Comparison of ENCODE assay signal across 30 cellular contexts in genomic region chr9:76086521-76086920, GRCh38.
DNase-seq lines count a peak whose midpoint lies in the region; ATAC-seq, FAIRE-seq and TF ChIP-seq lines count a peak whose summit lies in the region.
"Had no signal": no experiment of that assay in that cellular context is flagged by ENCODE, and none has a peak within 500 bp of the region (broad histone marks: within the 10 kb centered on the region; RNA-seq: fewer than 3 reads in every experiment).

No MANE protein-coding gene starts in this region.

- TF ChIP-seq RAD21 in liver (IDR thresholded peaks at IDR 0.05) (peak; percentile 31 to 61), HepG2 (CRISPR knock-in tag; IDR thresholded peaks at IDR 0.05) (no peak)

- TF ChIP-seq CTCF in liver (IDR thresholded peaks at IDR 0.05; ENCODE audit: low read depth, low read length, missing input control) (peak; percentile 6), HepG2 (CRISPR knock-in tag; IDR thresholded peaks at IDR 0.05) (no peak), bronchial epithelial cell (IDR thresholded peaks at IDR 0.05; ENCODE audit: insufficient read depth, low read length, severe bottlenecking) (no peak), fibroblast of villous mesenchyme (IDR thresholded peaks at IDR 0.05; ENCODE audit: insufficient read depth, low read depth, low read length) (no peak)

- H3K27me3 ChIP-seq in liver (ENCODE audit: control insufficient read depth in 4 of 4, insufficient read depth in 4 of 4, low read length in 3 of 4), result no peaks in the 10 kb centered on the region
- no peaks in the 10 kb centered on the region for H3K27me3 ChIP-seq in HepG2 (ENCODE audit: control insufficient read depth in 1 of 2, insufficient read depth in 2 of 2, low read length in 2 of 2)
- H3K27me3 ChIP-seq in bronchial epithelial cell (ENCODE audit: control insufficient read depth, insufficient read depth, low read length), result no peaks in the 10 kb centered on the region
- H3K27me3 ChIP-seq: cardiac muscle cell, ovary had no signal

- FAIRE-seq in HepG2 (lab: Jason Lieb, UNC), result no peak
- FAIRE-seq in bronchial epithelial cell (lab: Jason Lieb, UNC), result no peak
- FAIRE-seq: GM12891 had no signal

- 72% methylated on average over 2 of the region's 2 CpGs for WGBS in liver
- 0% methylated on average over 2 of the region's 2 CpGs for WGBS in HepG2 (ENCODE audit: low lambda C conversion rate)

- no peak for TF ChIP-seq POLR2A in HepG2 (IDR thresholded peaks at IDR 0.05; ENCODE audit: insufficient read depth in 1 of 2, low read depth in 2 of 2, low read length in 2 of 2)

- in situ Hi-C loops in HepG2 (cut with HindIII; ENCODE audit: extremely low pct_ligation_motif_present, low pct_unique_long_range_greater_than_20kb) (no loop called here), ACHN (cut with HindIII; ENCODE audit: low pct_ligation_motif_present, low pct_unique_long_range_greater_than_20kb, low sequenced_read_pairs) (no loop called here)

- DNase-seq in HepG2 (ENCODE audit: low spot score) (no peak), bronchial epithelial cell (ENCODE audit: low read depth) (peak; percentile 12), fibroblast of villous mesenchyme (ENCODE audit: low read depth) (peak; percentile 12), C1 segment of cervical spinal cord (lab: John Stamatoyannopoulos, UW) (no peak), ACHN (no peak)
- DNase-seq: 8988T; activated CD4-positive, alpha-beta T cell treated with anti-CD3 and anti-CD28 coated beads for 4 hours; activated CD8-positive, alpha-beta T cell treated with anti-CD3 and anti-CD28 coated beads, Interleukin-2, amount 10 ng/mL, durations not matched to agents 7 days and 5 days; anterior cingulate cortex; cortex of kidney; DMS153; effector memory CD4-positive, alpha-beta T cell; H7; hippocampal formation; left cardiac atrium; NCI-H1092 treated with DMSO at 0.1 percent for 48 hours; NCI-H1694 treated with DMSO at 0.1 percent for 48 hours; NCI-H2171; nephron progenitor cell; ovary; retina; stimulated activated naive B cell treated with anti-CD40 and anti-IgM and Interleukin-4, amounts not matched to agents 10 μg/mL and 1 μg/mL and 100 μg/mL, for 72 hours; SW 1271 had no signal

- H2AFZ ChIP-seq in HepG2 (ENCODE audit: low read length), result no peak overlapping the region

- no peaks in the 10 kb centered on the region for H4K20me1 ChIP-seq in HepG2 (ENCODE audit: insufficient read depth, low read length)

- intact Hi-C loops in HepG2 (cut with micrococcal nuclease; ENCODE audit: unreplicated experiment), result no loop called here

- CTCF ChIA-PET in HepG2 (lab: Yijun Ruan, JAX; ENCODE audit: low intra/inter-chr PET ratio, low total read pairs), result no interaction called here

- H3K79me2 ChIP-seq in HepG2 (ENCODE audit: insufficient read depth, low read length), result no peaks in the 10 kb centered on the region

- BruUV-seq in HepG2 (replicated peaks; lab: Mats Ljungman, UMichigan), result no TSS peak

- no peak overlapping the region for H3K4me2 ChIP-seq in HepG2 (ENCODE audit: low read depth, low read length)

- no peaks in the 10 kb centered on the region for H3K9me3 ChIP-seq in liver (ENCODE audit: control insufficient read depth in 4 of 4, low read length in 3 of 4)
- H3K9me3 ChIP-seq in HepG2 (ENCODE audit: low read length), result no peaks in the 10 kb centered on the region
- H3K9me3 ChIP-seq: ovary had no signal

- H3K4me1 ChIP-seq in liver (ENCODE audit: control insufficient read depth in 4 of 4, insufficient read depth in 4 of 4, low read length in 3 of 4) (no peaks in the 10 kb centered on the region), HepG2 (ENCODE audit: insufficient read depth, low read length) (no peaks in the 10 kb centered on the region)

- H3K36me3 ChIP-seq in liver (ENCODE audit: control insufficient read depth in 4 of 4, insufficient read depth in 3 of 4, low read depth in 1 of 4, low read length in 3 of 4), result no peaks in the 10 kb centered on the region
- no peaks in the 10 kb centered on the region for H3K36me3 ChIP-seq in HepG2 (replicated peaks in 1 of 2; ENCODE audit: control insufficient read depth in 1 of 2, insufficient read depth in 2 of 2, low read length in 2 of 2)
- H3K36me3 ChIP-seq in bronchial epithelial cell (ENCODE audit: control insufficient read depth, insufficient read depth, low read length), result no peaks in the 10 kb centered on the region
- H3K36me3 ChIP-seq: cardiac muscle cell, ovary had no signal

- no peak for TF ChIP-seq EP300 in HepG2 (IDR thresholded peaks at IDR 0.05; ENCODE audit: low read depth in 2 of 2, low read length in 2 of 2)
- TF ChIP-seq EP300 in HepG2 (CRISPR knock-in tag; IDR thresholded peaks at IDR 0.05; ENCODE audit: borderline replicate concordance), result no peak

- H3K9ac ChIP-seq in liver (ENCODE audit: low read depth in 1 of 2, low read length in 2 of 2), result no peak overlapping the region
- no peak overlapping the region for H3K9ac ChIP-seq in HepG2 (ENCODE audit: insufficient read depth, low read depth, low read length)

- POLR2A ChIA-PET in HepG2 (lab: Yijun Ruan, JAX), result no interaction called here

- H3K27ac ChIP-seq in liver (ENCODE audit: low read depth in 1 of 2, low read length in 2 of 2) (no peak overlapping the region), HepG2 (ENCODE audit: extremely low read length, insufficient read depth, low read length) (no peak overlapping the region)
- H3K27ac ChIP-seq: cardiac muscle cell, ovary, skin epidermis, VCaP had no signal

- H3K4me3 ChIP-seq in liver (ENCODE audit: low read depth in 1 of 3, low read length in 3 of 3) (no peak overlapping the region), HepG2 (replicated peaks in 1 of 3; ENCODE audit: insufficient read depth in 1 of 3, low read depth in 2 of 3, low read length in 3 of 3) (no peak overlapping the region), bronchial epithelial cell (ENCODE audit: low read depth, low read length) (no peak overlapping the region), fibroblast of villous mesenchyme (ENCODE audit: low read depth, low read length) (no peak overlapping the region)
- H3K4me3 ChIP-seq: cardiac muscle cell, ovary, skin epidermis had no signal

- ATAC-seq in HepG2 (no peak), GM18517 (IDR thresholded peaks at IDR 0.05; ENCODE audit: unreplicated experiment) (no peak), HG03139 (IDR thresholded peaks at IDR 0.05; ENCODE audit: unreplicated experiment) (no peak)
- ATAC-seq: activated CD8-positive, alpha-beta T cell treated with anti-CD3 and anti-CD28 coated beads, Interleukin-2, amount 10 ng/mL, durations not matched to agents 7 days and 5 days; left cardiac atrium; stimulated activated naive B cell treated with anti-CD40 and anti-IgM and Interleukin-4, amounts not matched to agents 10 μg/mL and 1 μg/mL and 100 μg/mL, for 72 hours had no signal

TF ChIP-seq in liver, 16 proteins besides CTCF, POLR2A, EP300 and RAD21:
- no peak for TF ChIP-seq TAF1 (conservative IDR thresholded peaks at IDR 0.05)

TF ChIP-seq in HepG2, 621 proteins besides CTCF, POLR2A, EP300 and RAD21 (continues in another document):
- TF ChIP-seq CERS6 (CRISPR knock-in tag; IDR thresholded peaks at IDR 0.05) (no peak), ERF (CRISPR knock-in tag; IDR thresholded peaks at IDR 0.05) (no peak), FOXM1 (CRISPR knock-in tag; IDR thresholded peaks at IDR 0.05) (no peak)
- TF ChIP-seq, protein P1, sequence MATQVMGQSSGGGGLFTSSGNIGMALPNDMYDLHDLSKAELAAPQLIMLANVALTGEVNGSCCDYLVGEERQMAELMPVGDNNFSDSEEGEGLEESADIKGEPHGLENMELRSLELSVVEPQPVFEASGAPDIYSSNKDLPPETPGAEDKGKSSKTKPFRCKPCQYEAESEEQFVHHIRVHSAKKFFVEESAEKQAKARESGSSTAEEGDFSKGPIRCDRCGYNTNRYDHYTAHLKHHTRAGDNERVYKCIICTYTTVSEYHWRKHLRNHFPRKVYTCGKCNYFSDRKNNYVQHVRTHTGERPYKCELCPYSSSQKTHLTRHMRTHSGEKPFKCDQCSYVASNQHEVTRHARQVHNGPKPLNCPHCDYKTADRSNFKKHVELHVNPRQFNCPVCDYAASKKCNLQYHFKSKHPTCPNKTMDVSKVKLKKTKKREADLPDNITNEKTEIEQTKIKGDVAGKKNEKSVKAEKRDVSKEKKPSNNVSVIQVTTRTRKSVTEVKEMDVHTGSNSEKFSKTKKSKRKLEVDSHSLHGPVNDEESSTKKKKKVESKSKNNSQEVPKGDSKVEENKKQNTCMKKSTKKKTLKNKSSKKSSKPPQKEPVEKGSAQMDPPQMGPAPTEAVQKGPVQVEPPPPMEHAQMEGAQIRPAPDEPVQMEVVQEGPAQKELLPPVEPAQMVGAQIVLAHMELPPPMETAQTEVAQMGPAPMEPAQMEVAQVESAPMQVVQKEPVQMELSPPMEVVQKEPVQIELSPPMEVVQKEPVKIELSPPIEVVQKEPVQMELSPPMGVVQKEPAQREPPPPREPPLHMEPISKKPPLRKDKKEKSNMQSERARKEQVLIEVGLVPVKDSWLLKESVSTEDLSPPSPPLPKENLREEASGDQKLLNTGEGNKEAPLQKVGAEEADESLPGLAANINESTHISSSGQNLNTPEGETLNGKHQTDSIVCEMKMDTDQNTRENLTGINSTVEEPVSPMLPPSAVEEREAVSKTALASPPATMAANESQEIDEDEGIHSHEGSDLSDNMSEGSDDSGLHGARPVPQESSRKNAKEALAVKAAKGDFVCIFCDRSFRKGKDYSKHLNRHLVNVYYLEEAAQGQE (IDR thresholded peaks at IDR 0.05; ENCODE audit: borderline replicate concordance in 1 of 2, low read depth in 1 of 2, low read length in 2 of 2), result no peak

Comparison
In these comparisons a context has a peak if more than half of its experiments do, and no peak if none do; other contexts are left out.
1. DNase-seq: peak in bronchial epithelial cell (single experiment) and fibroblast of villous mesenchyme (single experiment); none in HepG2 (single experiment), C1 segment of cervical spinal cord (0 of 14) and ACHN (single experiment).